9 cellular contexts compared by ENCODE assay signal in genomic region chrX:72305286-72306084, GRCh38. TPM values are rescaled to one million over a fixed set of nuclear protein-coding genes. Genes with fewer than 3 reads are reported as not detected.
DNase-seq lines count a peak whose midpoint lies in the region; ATAC-seq, FAIRE-seq and TF ChIP-seq lines count a peak whose summit lies in the region.
"Had no signal": no experiment of that assay in that cellular context is flagged by ENCODE, and none has a peak within 500 bp of the region (broad histone marks: within the 10 kb centered on the region; RNA-seq: fewer than 3 reads in every experiment).

A gene with protein sequence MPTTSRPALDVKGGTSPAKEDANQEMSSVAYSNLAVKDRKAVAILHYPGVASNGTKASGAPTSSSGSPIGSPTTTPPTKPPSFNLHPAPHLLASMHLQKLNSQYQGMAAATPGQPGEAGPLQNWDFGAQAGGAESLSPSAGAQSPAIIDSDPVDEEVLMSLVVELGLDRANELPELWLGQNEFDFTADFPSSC (minus strand): TSS chrX:72305914. CDS start chrX:72302869, 3,045 bp downstream.

- peaks cover 2% of the 10 kb centered on the region for H4K20me1 ChIP-seq in osteoblast (ENCODE audit: insufficient read depth, low read length)

- peak; percentile 6 for DNase-seq in NCI-H510A treated with DMSO at 0.1 percent for 48 hours (lab: John Stamatoyannopoulos, UW)
- no peak for DNase-seq in NCI-H510A (lab: John Stamatoyannopoulos, UW)
- no peak for DNase-seq in endothelial cell (ENCODE audit: low spot score)
- DNase-seq in osteoblast (ENCODE audit: insufficient read length, low spot score, missing footprints), result peak; percentile 78
- DNase-seq in D721Med (ENCODE audit: insufficient read length, low spot score), result no peak
- DNase-seq: DND-41 had no signal

- peaks cover 93% of the 10 kb centered on the region for H3K27me3 ChIP-seq in osteoblast (ENCODE audit: insufficient read depth, low read length)

- H2AFZ ChIP-seq in osteoblast (ENCODE audit: low read length), result peak within 1 kb of the TSS; percentile 72

- no peaks in the 10 kb centered on the region for H3K36me3 ChIP-seq in osteoblast (ENCODE audit: insufficient read depth, low read length)

- H3K27ac ChIP-seq in osteoblast (ENCODE audit: low read depth, low read length), result no peak within 1 kb of the TSS

- peak within 1 kb of the TSS; percentile 68 for H3K4me3 ChIP-seq in osteoblast (ENCODE audit: insufficient read depth, low read length)

- ATAC-seq in GM21367 (IDR thresholded peaks at IDR 0.05; ENCODE audit: unreplicated experiment), result no peak
- no peak for ATAC-seq in GM18868 (IDR thresholded peaks at IDR 0.05; ENCODE audit: unreplicated experiment)

- H3K79me2 ChIP-seq in osteoblast (ENCODE audit: insufficient read depth, low read length), result no peaks in the 10 kb centered on the region

- no peak within 1 kb of the TSS for H3K27ac Mint-ChIP-seq in T-helper 1 cell treated with Interleukin-12 subunit alpha and Interleukin-12 subunit beta and Interleukin-4 antibody, amounts not matched to agents 30 μg/mL and 1 μg/mL, for 36 hours
- no peak within 1 kb of the TSS for H3K27ac Mint-ChIP-seq in endothelial cell (ENCODE audit: unreplicated experiment)

- H3K27me3 Mint-ChIP-seq in T-helper 1 cell treated with Interleukin-12 subunit alpha and Interleukin-12 subunit beta and Interleukin-4 antibody, amounts not matched to agents 30 μg/mL and 1 μg/mL, for 36 hours (ENCODE audit: low read depth), result peaks cover 71% of the 10 kb centered on the region
- peaks cover 15% of the 10 kb centered on the region for H3K27me3 Mint-ChIP-seq in endothelial cell (ENCODE audit: unreplicated experiment)

- H3K4me2 ChIP-seq in osteoblast (ENCODE audit: insufficient read depth, low read length), result peak within 1 kb of the TSS; percentile 59

- peaks cover 9% of the 10 kb centered on the region for H3K4me1 ChIP-seq in osteoblast (ENCODE audit: insufficient read depth, low read length)

- no peak for FAIRE-seq in D721Med (lab: Jason Lieb, UNC)

- H3K9me3 ChIP-seq in osteoblast (ENCODE audit: low read depth, low read length), result no peaks in the 10 kb centered on the region

- TF ChIP-seq CTCF in endothelial cell (IDR thresholded peaks at IDR 0.05; ENCODE audit: unreplicated experiment), result no peak
- TF ChIP-seq CTCF in osteoblast (IDR thresholded peaks at IDR 0.05; ENCODE audit: extremely low read depth, low read depth, low read length), result no peak
- TF ChIP-seq CTCF in D721Med (IDR thresholded peaks at IDR 0.05; ENCODE audit: insufficient read depth, missing control alignments), result no peak

- H3K4me1 Mint-ChIP-seq in T-helper 1 cell treated with Interleukin-12 subunit alpha and Interleukin-12 subunit beta and Interleukin-4 antibody, amounts not matched to agents 30 μg/mL and 1 μg/mL, for 36 hours (ENCODE audit: low read depth), result peaks cover 17% of the 10 kb centered on the region
- peaks cover 8% of the 10 kb centered on the region for H3K4me1 Mint-ChIP-seq in endothelial cell (ENCODE audit: unreplicated experiment)

- H3K4me3 Mint-ChIP-seq in T-helper 1 cell treated with Interleukin-12 subunit alpha and Interleukin-12 subunit beta and Interleukin-4 antibody, amounts not matched to agents 30 μg/mL and 1 μg/mL, for 36 hours, result peak within 1 kb of the TSS; percentile 80
- peak within 1 kb of the TSS; percentile 88 for H3K4me3 Mint-ChIP-seq in endothelial cell (ENCODE audit: unreplicated experiment)

- no peaks in the 10 kb centered on the region for H3K36me3 Mint-ChIP-seq in T-helper 1 cell treated with Interleukin-12 subunit alpha and Interleukin-12 subunit beta and Interleukin-4 antibody, amounts not matched to agents 30 μg/mL and 1 μg/mL, for 36 hours (ENCODE audit: low read depth)
- H3K36me3 Mint-ChIP-seq in endothelial cell (ENCODE audit: low read depth, unreplicated experiment), result no peaks in the 10 kb centered on the region

- H3K9me3 Mint-ChIP-seq in T-helper 1 cell treated with Interleukin-12 subunit alpha and Interleukin-12 subunit beta and Interleukin-4 antibody, amounts not matched to agents 30 μg/mL and 1 μg/mL, for 36 hours, result no peaks in the 10 kb centered on the region
- H3K9me3 Mint-ChIP-seq in endothelial cell (ENCODE audit: unreplicated experiment), result no peaks in the 10 kb centered on the region

RNA-seq across cellular contexts. Expression of the gene that starts here (rescaled TPM):
- total RNA-seq in endothelial cell (ENCODE audit: unreplicated experiment) (3.2 TPM), osteoblast (not detected in 2 replicates)

Comparison
In these comparisons a context has a peak if more than half of its experiments do, and no peak if none do; other contexts are left out.
1. Peak in DNase-seq, H3K4me3 ChIP-seq and H3K4me2 ChIP-seq in osteoblast; RNA of the gene not detected or under 1 TPM.